ENCODE assay signal across 10 cellular contexts in the genomic region with DNA sequence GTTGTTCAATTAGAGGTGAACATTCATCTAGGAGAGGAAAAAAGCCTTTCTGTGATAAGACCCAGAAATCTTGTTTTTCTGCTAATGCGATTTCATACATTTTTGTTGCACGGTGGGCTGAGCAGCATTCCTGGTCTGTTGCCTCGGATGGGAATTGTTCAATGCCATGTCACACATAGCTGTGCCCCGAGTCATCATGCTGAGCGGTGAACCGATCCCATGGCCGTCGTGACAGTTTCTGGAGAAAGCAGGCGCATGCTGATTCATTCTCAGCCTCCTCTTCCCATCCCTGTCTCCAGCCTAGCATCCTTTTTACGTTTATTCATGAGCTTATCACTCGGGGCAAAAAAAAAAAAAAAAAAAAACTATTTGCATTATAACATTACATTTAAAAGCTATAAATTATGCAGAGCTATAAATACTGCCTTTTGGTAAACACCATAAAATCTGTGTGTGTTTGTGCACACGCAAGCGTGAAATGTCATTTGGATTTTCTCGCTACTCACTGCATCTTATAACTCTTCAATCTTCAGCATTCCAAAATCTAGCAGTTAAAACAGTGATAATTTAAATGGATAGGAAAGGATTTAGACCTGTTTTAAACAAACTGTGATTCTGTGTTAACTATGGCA. TPM values are rescaled to one million over a fixed set of nuclear protein-coding genes. Genes with fewer than 3 reads are reported as not detected.
DNase-seq lines count a peak whose midpoint lies in the region; ATAC-seq and TF ChIP-seq lines count a peak whose summit lies in the region.
"Had no signal": no experiment of that assay in that cellular context is flagged by ENCODE, and none has a peak within 500 bp of the region (broad histone marks: within the 10 kb centered on the region; RNA-seq: fewer than 3 reads in every experiment).

No MANE protein-coding gene starts in this region.

- H3K4me1 Mint-ChIP-seq in Caco-2 (ENCODE audit: low read depth, unreplicated experiment) (peaks cover 6% of the 10 kb centered on the region), brain (peaks cover 21% of the 10 kb centered on the region), natural killer cell (peaks cover 7 to 10% of the 10 kb centered on the region in 2 donors)

- H3K4me3 ChIP-seq in Caco-2 (ENCODE audit: low read depth, low read length): no peak overlapping the region
- no peak overlapping the region for H3K4me3 ChIP-seq in kidney epithelial cell (ENCODE audit: low read depth, low read length)
- H3K4me3 ChIP-seq: cardiac muscle cell, tibial nerve had no signal

- no peak for TF ChIP-seq CTCF in Caco-2 (IDR thresholded peaks at IDR 0.05; ENCODE audit: insufficient read depth in 1 of 2, low read depth in 1 of 2, low read length in 1 of 2, severe bottlenecking in 1 of 2, unreplicated experiment in 1 of 2)
- no peak for TF ChIP-seq CTCF in brain (conservative IDR thresholded peaks at IDR 0.05)
- TF ChIP-seq CTCF in kidney epithelial cell (IDR thresholded peaks at IDR 0.05; ENCODE audit: insufficient read depth, low read length, poor library complexity, severe bottlenecking): no peak
- TF ChIP-seq CTCF in GM13976 (IDR thresholded peaks at IDR 0.05; ENCODE audit: borderline replicate concordance, control extremely low read depth, extremely low read depth, insufficient read depth, missing control alignments): no peak
- no peak for TF ChIP-seq CTCF in natural killer cell (IDR thresholded peaks at IDR 0.05)

- H3K27ac Mint-ChIP-seq in Caco-2 (ENCODE audit: unreplicated experiment) (no peak overlapping the region), brain (peak overlapping the region in 1 of 5 experiments; percentile 28), natural killer cell (no peak overlapping the region)

- in situ Hi-C loops in GM13976 (cut with MboI; ENCODE audit: low sequenced_read_pairs, unreplicated experiment): loop anchor here (25.0 kb wide), 1 partner anchor 359 kb away; no protein-coding TSS in a partner anchor

- no peaks in the 10 kb centered on the region for H3K27me3 Mint-ChIP-seq in Caco-2 (ENCODE audit: insufficient read depth, unreplicated experiment)
- H3K27me3 Mint-ChIP-seq in brain: peaks cover 9% of the 10 kb centered on the region
- peaks cover 10 to 13% of the 10 kb centered on the region in 2 donors for H3K27me3 Mint-ChIP-seq in natural killer cell (ENCODE audit: low read depth in 2 of 2)

- H3K9me3 Mint-ChIP-seq in Caco-2 (ENCODE audit: unreplicated experiment): no peaks in the 10 kb centered on the region
- peaks cover 0 to 4% (median 0%) of the 10 kb centered on the region in 5 experiments for H3K9me3 Mint-ChIP-seq in brain
- H3K9me3 Mint-ChIP-seq in natural killer cell: no peaks in the 10 kb centered on the region

- CTCF ChIA-PET in Caco-2 (lab: Charles Lee): interaction anchor here (0.6 kb wide), 2 partner anchors 36 to 102 kb away, joined by 3 to 4 read pairs; no protein-coding TSS in a partner anchor

- peaks cover 18% of the 10 kb centered on the region for H3K4me1 ChIP-seq in Caco-2
- H3K4me1 ChIP-seq: tibial nerve had no signal

- H3K36me3 ChIP-seq in Caco-2 (ENCODE audit: control insufficient read depth, insufficient read depth, low read length) (no peaks in the 10 kb centered on the region), kidney epithelial cell (ENCODE audit: control insufficient read depth, insufficient read depth, low read length) (no peaks in the 10 kb centered on the region)
- H3K36me3 ChIP-seq: cardiac muscle cell, tibial nerve had no signal

- H3K27me3 ChIP-seq in Caco-2 (replicated peaks; ENCODE audit: control insufficient read depth, insufficient read depth, low read length): no peaks in the 10 kb centered on the region
- no peaks in the 10 kb centered on the region for H3K27me3 ChIP-seq in kidney epithelial cell (ENCODE audit: control insufficient read depth, insufficient read depth, low read length)
- H3K27me3 ChIP-seq: cardiac muscle cell, tibial nerve had no signal

- BruUV-seq in Caco-2 (replicated peaks; lab: Mats Ljungman, UMichigan): no TSS peak

- H3K9me3 ChIP-seq in Caco-2: no peaks in the 10 kb centered on the region
- H3K9me3 ChIP-seq: tibial nerve had no signal

- no peaks in the 10 kb centered on the region for H3K36me3 Mint-ChIP-seq in Caco-2 (ENCODE audit: insufficient read depth, unreplicated experiment)
- H3K36me3 Mint-ChIP-seq in brain: no peaks in the 10 kb centered on the region
- H3K36me3 Mint-ChIP-seq in natural killer cell: no peaks in the 10 kb centered on the region

- no peak overlapping the region for H3K4me3 Mint-ChIP-seq in Caco-2 (ENCODE audit: unreplicated experiment)
- H3K4me3 Mint-ChIP-seq in brain: peak overlapping the region in 3 of 5 experiments; percentile 5 to 57 (median 55)
- no peak overlapping the region for H3K4me3 Mint-ChIP-seq in natural killer cell

- ATAC-seq in HG03280 (IDR thresholded peaks at IDR 0.05; ENCODE audit: unreplicated experiment) (no peak), GM19351 (IDR thresholded peaks at IDR 0.05; ENCODE audit: unreplicated experiment) (no peak), natural killer cell (no peak)

- POLR2A ChIA-PET in Caco-2 (lab: Charles Lee): interaction anchor here (0.6 kb wide), 1 partner anchor 9 kb away, joined by 5 read pairs; no protein-coding TSS in a partner anchor

- DNase-seq in Caco-2 (peak; percentile 71 to 75), LHCN-M2 (ENCODE audit: low read depth) (peak; percentile 87), kidney epithelial cell (ENCODE audit: low read depth) (peak; percentile 88), GM13976 (ENCODE audit: low spot score) (no peak), natural killer cell (no peak)

- intact Hi-C loops in Caco-2 (cut with micrococcal nuclease; ENCODE audit: unreplicated experiment) (loop anchor here (2.0 to 10.0 kb wide), 2 partner anchors 37 to 727 kb away; no protein-coding TSS in a partner anchor), natural killer cell (cut with micrococcal nuclease) (no loop called here)

RNA-seq across cellular contexts. Expression of a gene that starts 58.9 kb away (rescaled TPM):
- total RNA-seq in Caco-2 (2022): 56.9 and 58.0 TPM in 2 replicates
- total RNA-seq in LHCN-M2 (2014; rRNA removed): 19.3 and 22.8 TPM in 2 replicates
- polyA plus RNA-seq in LHCN-M2 (2012): 12.4 TPM
- polyA plus RNA-seq in brain (ENCODE audit: insufficient read depth, low read depth, low replicate concordance): 27.8 TPM
- 52.6 and 55.6 TPM in 2 replicates for total RNA-seq in kidney epithelial cell
- 100 to 1,000 TPM in 2 of 3 donors, 10 to 100 TPM in 1; 77.5 to 128 (median 100) TPM for total RNA-seq in natural killer cell

Comparison
In these comparisons a context has a peak if more than half of its experiments do, and no peak if none do; other contexts are left out.
1. DNase-seq: peak in Caco-2 (2 of 2), LHCN-M2 (single experiment) and kidney epithelial cell (single experiment); none in GM13976 (single experiment) and natural killer cell (single experiment).
2. H3K4me3 Mint-ChIP-seq: peak in brain (3 of 5); none in Caco-2 (single experiment) and natural killer cell (single experiment).